ENCODE assay signal across 29 cellular contexts in genomic region chr19:57324992-57325391, GRCh38.
"Had no signal": no experiment of that assay in that cellular context is flagged by ENCODE, and none has a peak within 500 bp of the region (broad histone marks: within the 10 kb centered on the region; RNA-seq: fewer than 3 reads in every experiment).

No MANE protein-coding gene starts in this region.

- H3K4me1 ChIP-seq: uterus had no signal

- H3K36me3 ChIP-seq: uterus had no signal

- H3K27me3 ChIP-seq: stomach, suprapubic skin, testis, thyroid gland, tibial artery, tibial nerve, transverse colon, upper lobe of left lung, upper lobe of right lung, uterus, vagina had no signal

- DNase-seq: stimulated activated CD4-positive, alpha-beta T cell treated with anti-CD3 and anti-CD28 coated beads, Interleukin-2, amount 100 ng/mL, for 48 hours; stimulated activated CD4-positive, alpha-beta T cell treated with anti-CD3 and anti-CD28 coated beads, Interleukin-4, amount 100 ng/mL, for 1 hour; stimulated activated CD4-positive, alpha-beta T cell treated with anti-CD3 and anti-CD28 coated beads, Interleukin-4, amount 100 ng/mL, for 24 hours; stimulated activated CD4-positive, alpha-beta T cell treated with anti-CD3 and anti-CD28 coated beads, Interleukin-4, amount 100 ng/mL, for 4 hours; stimulated activated CD8-positive, alpha-beta memory T cell treated with anti-CD3 and anti-CD28 coated beads, Interleukin-4, amount 100 ng/mL, for 48 hours; stimulated activated naive B cell treated with anti-CD40 and anti-IgM and Interleukin-4, amounts not matched to agents 10 μg/mL and 1 μg/mL and 100 μg/mL, for 72 hours; stimulated activated naive CD4-positive, alpha-beta T cell; stimulated activated naive CD4-positive, alpha-beta T cell treated with Interleukin-2 at 50 U/mL for 16 hours; stimulated activated naive CD8-positive, alpha-beta T cell treated with anti-CD3 and anti-CD28 coated beads, Interleukin-15, amount 100 ng/mL, for 72 hours; stimulated activated naive CD8-positive, alpha-beta T cell treated with anti-CD3 and anti-CD28 coated beads, Interleukin-15, Interleukin-2, amounts not matched to agents 100 U/mL and 50 U/mL, for 24 hours; stomach; substantia nigra; testis; thyroid gland; tibial artery; transverse colon; trophoblast cell; upper lobe of left lung; upper lobe of right lung; uterus had no signal

- FAIRE-seq: urothelium cell line had no signal

- ATAC-seq: stimulated activated effector memory CD8-positive, alpha-beta T cell treated with anti-CD3 and anti-CD28 coated beads, Interleukin-12 subunit alpha, Interleukin-12 subunit beta, amount 100 ng/mL, for 72 hours; stimulated activated memory B cell treated with anti-CD40 and anti-IgM and Interleukin-4, amounts not matched to agents 10 μg/mL and 1 μg/mL and 100 μg/mL, for 72 hours; stimulated activated naive B cell treated with anti-CD40 and anti-IgM and Interleukin-4, amounts not matched to agents 10 μg/mL and 1 μg/mL and 100 μg/mL, for 72 hours; stimulated activated naive CD8-positive, alpha-beta T cell treated with anti-CD3 and anti-CD28 coated beads, Interleukin-15, amount 100 ng/mL, for 72 hours; stimulated activated naive CD8-positive, alpha-beta T cell treated with anti-CD3 and anti-CD28 coated beads, Interleukin-15, Interleukin-2, amounts not matched to agents 100 U/mL and 50 U/mL, for 24 hours; upper lobe of right lung had no signal

- H3K9me3 Mint-ChIP-seq: type B pancreatic cell had no signal

- H3K4me3 Mint-ChIP-seq: stimulated activated effector memory CD8-positive, alpha-beta T cell treated with anti-CD3 and anti-CD28 coated beads, Interleukin-12 subunit alpha, Interleukin-12 subunit beta, amount 100 ng/mL, for 72 hours; stimulated activated memory B cell treated with anti-CD40 and anti-IgM and Interleukin-4, amounts not matched to agents 10 μg/mL and 1 μg/mL and 100 μg/mL, for 72 hours; stimulated activated naive B cell treated with anti-CD40 and anti-IgM and Interleukin-4, amounts not matched to agents 10 μg/mL and 1 μg/mL and 100 μg/mL, for 72 hours; stimulated activated naive CD8-positive, alpha-beta T cell treated with anti-CD3 and anti-CD28 coated beads, Interleukin-15, amount 100 ng/mL, for 72 hours; stimulated activated naive CD8-positive, alpha-beta T cell treated with anti-CD3 and anti-CD28 coated beads, Interleukin-15, Interleukin-2, amounts not matched to agents 100 ng/mL and 50 ng/mL, for 24 hours; type B pancreatic cell had no signal

- H3K27ac ChIP-seq: stomach, suprapubic skin, testis, thoracic aorta, thyroid gland, tibial artery, tibial nerve, transverse colon, upper lobe of left lung, upper lobe of right lung, uterus, vagina had no signal

- H3K27me3 Mint-ChIP-seq: stimulated activated memory B cell treated with anti-CD40 and anti-IgM and Interleukin-4, amounts not matched to agents 10 μg/mL and 1 μg/mL and 100 μg/mL, for 72 hours; stimulated activated naive B cell treated with anti-CD40 and anti-IgM and Interleukin-4, amounts not matched to agents 10 μg/mL and 1 μg/mL and 100 μg/mL, for 72 hours; stimulated activated naive CD8-positive, alpha-beta T cell treated with anti-CD3 and anti-CD28 coated beads, Interleukin-15, amount 100 ng/mL, for 72 hours; stimulated activated naive CD8-positive, alpha-beta T cell treated with anti-CD3 and anti-CD28 coated beads, Interleukin-15, Interleukin-2, amounts not matched to agents 100 ng/mL and 50 ng/mL, for 24 hours; type B pancreatic cell had no signal

- H3K9me3 ChIP-seq: testis, thyroid gland had no signal

- H3K4me3 ChIP-seq: stomach, suprapubic skin, testis, thoracic aorta, thyroid gland, tibial artery, tibial nerve, transverse colon, upper lobe of left lung, upper lobe of right lung, uterus, vagina had no signal

- H3K27ac Mint-ChIP-seq: stimulated activated effector memory CD8-positive, alpha-beta T cell treated with anti-CD3 and anti-CD28 coated beads, Interleukin-12 subunit alpha, Interleukin-12 subunit beta, amount 100 ng/mL, for 72 hours; stimulated activated memory B cell treated with anti-CD40 and anti-IgM and Interleukin-4, amounts not matched to agents 10 μg/mL and 1 μg/mL and 100 μg/mL, for 72 hours; stimulated activated naive B cell treated with anti-CD40 and anti-IgM and Interleukin-4, amounts not matched to agents 10 μg/mL and 1 μg/mL and 100 μg/mL, for 72 hours; stimulated activated naive CD8-positive, alpha-beta T cell treated with anti-CD3 and anti-CD28 coated beads, Interleukin-15, amount 100 ng/mL, for 72 hours; stimulated activated naive CD8-positive, alpha-beta T cell treated with anti-CD3 and anti-CD28 coated beads, Interleukin-15, Interleukin-2, amounts not matched to agents 100 ng/mL and 50 ng/mL, for 24 hours; type B pancreatic cell had no signal
